Comparison of ENCODE assay signal across 2 cellular contexts in the genomic region with DNA sequence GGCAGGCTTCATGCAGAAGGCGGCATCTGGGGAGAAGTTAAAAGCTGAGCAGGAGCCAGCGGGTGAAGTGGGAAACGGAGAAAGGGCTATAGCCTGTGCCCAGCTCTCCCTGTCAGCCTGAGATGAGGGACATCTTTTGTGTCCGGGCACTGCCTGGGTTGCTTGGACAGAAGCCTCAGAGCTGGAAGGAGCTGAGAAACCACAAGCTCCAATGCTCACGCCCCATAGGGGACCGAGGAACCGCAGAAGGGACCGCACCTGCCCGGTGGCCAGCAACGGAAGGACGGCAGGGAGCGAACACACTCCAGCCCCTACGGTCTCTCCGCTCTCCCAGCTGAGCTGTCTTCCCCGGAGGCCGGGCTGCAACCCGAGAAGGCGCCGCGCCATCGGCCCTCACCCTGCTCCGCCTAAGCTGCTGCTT.
TF ChIP-seq lines count a peak whose summit lies in the region.

No MANE protein-coding gene starts in this region.

TF ChIP-seq in GM23338, 12 proteins besides CTCF, POLR2A, EP300 and RAD21 (continues in another document):
- TF ChIP-seq ZNF462 (CRISPR knock-in tag; IDR thresholded peaks at IDR 0.05) (no peak), ZNF331 (CRISPR knock-in tag; IDR thresholded peaks at IDR 0.05; ENCODE audit: low read depth) (no peak), POLR2AphosphoS5 (IDR thresholded peaks at IDR 0.05; ENCODE audit: low read depth) (no peak), EZH2 (IDR thresholded peaks at IDR 0.05; ENCODE audit: low read depth, unreplicated experiment) (no peak), ETS1 (IDR thresholded peaks at IDR 0.05) (no peak), STAT1 (IDR thresholded peaks at IDR 0.05; ENCODE audit: unreplicated experiment) (no peak), CREB1 (CRISPR knock-in tag; IDR thresholded peaks at IDR 0.05; ENCODE audit: low read depth) (no peak), NANOG (IDR thresholded peaks at IDR 0.05; ENCODE audit: borderline replicate concordance) (no peak), JUNB (IDR thresholded peaks at IDR 0.05; ENCODE audit: unreplicated experiment) (no peak)
- TF ChIP-seq, protein P1, sequence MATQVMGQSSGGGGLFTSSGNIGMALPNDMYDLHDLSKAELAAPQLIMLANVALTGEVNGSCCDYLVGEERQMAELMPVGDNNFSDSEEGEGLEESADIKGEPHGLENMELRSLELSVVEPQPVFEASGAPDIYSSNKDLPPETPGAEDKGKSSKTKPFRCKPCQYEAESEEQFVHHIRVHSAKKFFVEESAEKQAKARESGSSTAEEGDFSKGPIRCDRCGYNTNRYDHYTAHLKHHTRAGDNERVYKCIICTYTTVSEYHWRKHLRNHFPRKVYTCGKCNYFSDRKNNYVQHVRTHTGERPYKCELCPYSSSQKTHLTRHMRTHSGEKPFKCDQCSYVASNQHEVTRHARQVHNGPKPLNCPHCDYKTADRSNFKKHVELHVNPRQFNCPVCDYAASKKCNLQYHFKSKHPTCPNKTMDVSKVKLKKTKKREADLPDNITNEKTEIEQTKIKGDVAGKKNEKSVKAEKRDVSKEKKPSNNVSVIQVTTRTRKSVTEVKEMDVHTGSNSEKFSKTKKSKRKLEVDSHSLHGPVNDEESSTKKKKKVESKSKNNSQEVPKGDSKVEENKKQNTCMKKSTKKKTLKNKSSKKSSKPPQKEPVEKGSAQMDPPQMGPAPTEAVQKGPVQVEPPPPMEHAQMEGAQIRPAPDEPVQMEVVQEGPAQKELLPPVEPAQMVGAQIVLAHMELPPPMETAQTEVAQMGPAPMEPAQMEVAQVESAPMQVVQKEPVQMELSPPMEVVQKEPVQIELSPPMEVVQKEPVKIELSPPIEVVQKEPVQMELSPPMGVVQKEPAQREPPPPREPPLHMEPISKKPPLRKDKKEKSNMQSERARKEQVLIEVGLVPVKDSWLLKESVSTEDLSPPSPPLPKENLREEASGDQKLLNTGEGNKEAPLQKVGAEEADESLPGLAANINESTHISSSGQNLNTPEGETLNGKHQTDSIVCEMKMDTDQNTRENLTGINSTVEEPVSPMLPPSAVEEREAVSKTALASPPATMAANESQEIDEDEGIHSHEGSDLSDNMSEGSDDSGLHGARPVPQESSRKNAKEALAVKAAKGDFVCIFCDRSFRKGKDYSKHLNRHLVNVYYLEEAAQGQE (IDR thresholded peaks at IDR 0.05; ENCODE audit: unreplicated experiment) = no peak

TF ChIP-seq in K562, 482 proteins besides CTCF, POLR2A, EP300 and RAD21 (continued from another document):
- TF ChIP-seq USF1 (CRISPR knock-in tag; IDR thresholded peaks at IDR 0.05) = no peak
- no peak for TF ChIP-seq CREB1 (IDR thresholded peaks at IDR 0.05)
- TF ChIP-seq CREB1 (CRISPR knock-in tag; IDR thresholded peaks at IDR 0.05) = no peak
- TF ChIP-seq ARID2 (IDR thresholded peaks at IDR 0.05) = no peak
- no peak for TF ChIP-seq SMARCA4 (IDR thresholded peaks at IDR 0.05)
- no peak for TF ChIP-seq GTF2B (IDR thresholded peaks at IDR 0.05; ENCODE audit: extremely low read depth, insufficient read length)
- TF ChIP-seq, protein P2, sequence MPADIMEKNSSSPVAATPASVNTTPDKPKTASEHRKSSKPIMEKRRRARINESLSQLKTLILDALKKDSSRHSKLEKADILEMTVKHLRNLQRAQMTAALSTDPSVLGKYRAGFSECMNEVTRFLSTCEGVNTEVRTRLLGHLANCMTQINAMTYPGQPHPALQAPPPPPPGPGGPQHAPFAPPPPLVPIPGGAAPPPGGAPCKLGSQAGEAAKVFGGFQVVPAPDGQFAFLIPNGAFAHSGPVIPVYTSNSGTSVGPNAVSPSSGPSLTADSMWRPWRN (IDR thresholded peaks at IDR 0.05; ENCODE audit: low read depth) = no peak
- no peak for TF ChIP-seq SMAD1 (IDR thresholded peaks at IDR 0.05; ENCODE audit: low read depth, low read length, partially characterized antibody)
- no peak for TF ChIP-seq GATAD2A (IDR thresholded peaks at IDR 0.05)
- no peak for TF ChIP-seq GATA2 (CRISPR knock-in tag; IDR thresholded peaks at IDR 0.05)
- TF ChIP-seq ATF1 (CRISPR knock-in tag; IDR thresholded peaks at IDR 0.05) = no peak
- no peak for TF ChIP-seq ATF1 (tag; IDR thresholded peaks at IDR 0.05)
- no peak for TF ChIP-seq ZNF431 (CRISPR knock-in tag; IDR thresholded peaks at IDR 0.05)
TF ChIP-seq in K562: peak in this region for 0.
